ENCODE assay signal across 1 cellular context in genomic region chr1:154616659-154617345, GRCh38.
TF ChIP-seq lines count a peak whose summit lies in the region.

No MANE protein-coding gene starts in this region.

TF ChIP-seq in GM23338, 12 proteins besides CTCF, POLR2A, EP300 and RAD21 (continued from another document):
- TF ChIP-seq, protein P1, sequence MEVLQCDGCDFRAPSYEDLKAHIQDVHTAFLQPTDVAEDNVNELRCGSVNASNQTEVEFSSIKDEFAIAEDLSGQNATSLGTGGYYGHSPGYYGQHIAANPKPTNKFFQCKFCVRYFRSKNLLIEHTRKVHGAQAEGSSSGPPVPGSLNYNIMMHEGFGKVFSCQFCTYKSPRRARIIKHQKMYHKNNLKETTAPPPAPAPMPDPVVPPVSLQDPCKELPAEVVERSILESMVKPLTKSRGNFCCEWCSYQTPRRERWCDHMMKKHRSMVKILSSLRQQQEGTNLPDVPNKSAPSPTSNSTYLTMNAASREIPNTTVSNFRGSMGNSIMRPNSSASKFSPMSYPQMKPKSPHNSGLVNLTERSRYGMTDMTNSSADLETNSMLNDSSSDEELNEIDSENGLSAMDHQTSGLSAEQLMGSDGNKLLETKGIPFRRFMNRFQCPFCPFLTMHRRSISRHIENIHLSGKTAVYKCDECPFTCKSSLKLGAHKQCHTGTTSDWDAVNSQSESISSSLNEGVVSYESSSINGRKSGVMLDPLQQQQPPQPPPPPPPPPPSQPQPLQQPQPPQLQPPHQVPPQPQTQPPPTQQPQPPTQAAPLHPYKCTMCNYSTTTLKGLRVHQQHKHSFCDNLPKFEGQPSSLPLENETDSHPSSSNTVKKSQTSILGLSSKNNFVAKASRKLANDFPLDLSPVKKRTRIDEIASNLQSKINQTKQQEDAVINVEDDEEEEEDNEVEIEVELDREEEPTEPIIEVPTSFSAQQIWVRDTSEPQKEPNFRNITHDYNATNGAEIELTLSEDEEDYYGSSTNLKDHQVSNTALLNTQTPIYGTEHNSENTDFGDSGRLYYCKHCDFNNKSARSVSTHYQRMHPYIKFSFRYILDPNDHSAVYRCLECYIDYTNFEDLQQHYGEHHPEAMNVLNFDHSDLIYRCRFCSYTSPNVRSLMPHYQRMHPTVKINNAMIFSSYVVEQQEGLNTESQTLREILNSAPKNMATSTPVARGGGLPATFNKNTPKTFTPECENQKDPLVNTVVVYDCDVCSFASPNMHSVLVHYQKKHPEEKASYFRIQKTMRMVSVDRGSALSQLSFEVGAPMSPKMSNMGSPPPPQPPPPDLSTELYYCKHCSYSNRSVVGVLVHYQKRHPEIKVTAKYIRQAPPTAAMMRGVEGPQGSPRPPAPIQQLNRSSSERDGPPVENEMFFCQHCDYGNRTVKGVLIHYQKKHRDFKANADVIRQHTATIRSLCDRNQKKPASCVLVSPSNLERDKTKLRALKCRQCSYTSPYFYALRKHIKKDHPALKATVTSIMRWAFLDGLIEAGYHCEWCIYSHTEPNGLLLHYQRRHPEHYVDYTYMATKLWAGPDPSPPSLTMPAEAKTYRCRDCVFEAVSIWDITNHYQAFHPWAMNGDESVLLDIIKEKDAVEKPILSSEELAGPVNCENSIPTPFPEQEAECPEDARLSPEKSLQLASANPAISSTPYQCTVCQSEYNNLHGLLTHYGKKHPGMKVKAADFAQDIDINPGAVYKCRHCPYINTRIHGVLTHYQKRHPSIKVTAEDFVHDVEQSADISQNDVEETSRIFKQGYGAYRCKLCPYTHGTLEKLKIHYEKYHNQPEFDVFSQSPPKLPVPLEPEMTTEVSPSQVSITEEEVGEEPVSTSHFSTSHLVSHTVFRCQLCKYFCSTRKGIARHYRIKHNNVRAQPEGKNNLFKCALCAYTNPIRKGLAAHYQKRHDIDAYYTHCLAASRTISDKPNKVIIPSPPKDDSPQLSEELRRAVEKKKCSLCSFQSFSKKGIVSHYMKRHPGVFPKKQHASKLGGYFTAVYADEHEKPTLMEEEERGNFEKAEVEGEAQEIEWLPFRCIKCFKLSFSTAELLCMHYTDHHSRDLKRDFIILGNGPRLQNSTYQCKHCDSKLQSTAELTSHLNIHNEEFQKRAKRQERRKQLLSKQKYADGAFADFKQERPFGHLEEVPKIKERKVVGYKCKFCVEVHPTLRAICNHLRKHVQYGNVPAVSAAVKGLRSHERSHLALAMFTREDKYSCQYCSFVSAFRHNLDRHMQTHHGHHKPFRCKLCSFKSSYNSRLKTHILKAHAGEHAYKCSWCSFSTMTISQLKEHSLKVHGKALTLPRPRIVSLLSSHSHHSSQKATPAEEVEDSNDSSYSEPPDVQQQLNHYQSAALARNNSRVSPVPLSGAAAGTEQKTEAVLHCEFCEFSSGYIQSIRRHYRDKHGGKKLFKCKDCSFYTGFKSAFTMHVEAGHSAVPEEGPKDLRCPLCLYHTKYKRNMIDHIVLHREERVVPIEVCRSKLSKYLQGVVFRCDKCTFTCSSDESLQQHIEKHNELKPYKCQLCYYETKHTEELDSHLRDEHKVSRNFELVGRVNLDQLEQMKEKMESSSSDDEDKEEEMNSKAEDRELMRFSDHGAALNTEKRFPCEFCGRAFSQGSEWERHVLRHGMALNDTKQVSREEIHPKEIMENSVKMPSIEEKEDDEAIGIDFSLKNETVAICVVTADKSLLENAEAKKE (CRISPR knock-in tag; IDR thresholded peaks at IDR 0.05) = no peak
- no peak for TF ChIP-seq POLR2AphosphoS5 (IDR thresholded peaks at IDR 0.05; ENCODE audit: low read depth)
- no peak for TF ChIP-seq EZH2 (IDR thresholded peaks at IDR 0.05; ENCODE audit: low read depth, unreplicated experiment)
- TF ChIP-seq EZH2phosphoT487 (IDR thresholded peaks at IDR 0.05; ENCODE audit: unreplicated experiment) = no peak
- no peak for TF ChIP-seq REST (IDR thresholded peaks at IDR 0.05; ENCODE audit: unreplicated experiment)
- no peak for TF ChIP-seq ZNF114 (CRISPR knock-in tag; IDR thresholded peaks at IDR 0.05)
- TF ChIP-seq ZNF331 (CRISPR knock-in tag; IDR thresholded peaks at IDR 0.05; ENCODE audit: low read depth) = no peak
- no peak for TF ChIP-seq JUNB (IDR thresholded peaks at IDR 0.05; ENCODE audit: unreplicated experiment)
- TF ChIP-seq ETS1 (IDR thresholded peaks at IDR 0.05) = no peak
- no peak for TF ChIP-seq NANOG (IDR thresholded peaks at IDR 0.05; ENCODE audit: borderline replicate concordance)
- no peak for TF ChIP-seq CREB1 (CRISPR knock-in tag; IDR thresholded peaks at IDR 0.05; ENCODE audit: low read depth)
